In genomic region chr3:55337641-55338174, GRCh38 we compare ENCODE assay signal across 19 cellular contexts.
DNase-seq lines count a peak whose midpoint lies in the region; ATAC-seq and TF ChIP-seq lines count a peak whose summit lies in the region.
"Had no signal": no experiment of that assay in that cellular context is flagged by ENCODE, and none has a peak within 500 bp of the region (broad histone marks: within the 10 kb centered on the region; RNA-seq: fewer than 3 reads in every experiment).

No MANE protein-coding gene starts in this region.

- TF ChIP-seq CTCF in endodermal cell (conservative IDR thresholded peaks at IDR 0.05) (peak; percentile 21), omental fat pad (IDR thresholded peaks at IDR 0.05) (no peak), ascending aorta (IDR thresholded peaks at IDR 0.05) (no peak)

- H3K9me3 ChIP-seq in endodermal cell (ENCODE audit: control insufficient read depth, low read length) = no peaks in the 10 kb centered on the region
- no peaks in the 10 kb centered on the region for H3K9me3 ChIP-seq in ascending aorta
- H3K9me3 ChIP-seq: A549, BE2C had no signal

- 90 to 96% methylated on average over 6 to 10 of the region's 10 CpGs for WGBS in endodermal cell (ENCODE audit: insufficient coverage in 1 of 2, insufficient read length in 1 of 2), 2 experiments

- H3K4me3 Mint-ChIP-seq in endodermal cell = no peak overlapping the region

- H3K27me3 ChIP-seq in H7 (ENCODE audit: control insufficient read depth, insufficient read depth, low read length) = no peaks in the 10 kb centered on the region
- H3K27me3 ChIP-seq in endodermal cell (ENCODE audit: control insufficient read depth, insufficient read depth, low read length, poor library complexity, severe bottlenecking) = no peaks in the 10 kb centered on the region
- H3K27me3 ChIP-seq in ascending aorta = no peaks in the 10 kb centered on the region
- H3K27me3 ChIP-seq: BE2C had no signal

- H3K27ac ChIP-seq in endodermal cell (ENCODE audit: low read depth, low read length) (no peak overlapping the region), ascending aorta (no peak overlapping the region)
- H3K27ac ChIP-seq: A549, HL-60 had no signal

- H3K9ac ChIP-seq in endodermal cell (ENCODE audit: extremely low read depth, low read length, poor library complexity, severe bottlenecking) = no peak overlapping the region

- no peak overlapping the region for H3K27ac Mint-ChIP-seq in endodermal cell

- H3K36me3 ChIP-seq in H7 (replicated peaks; ENCODE audit: control insufficient read depth, insufficient read depth, low read length) = no peaks in the 10 kb centered on the region
- no peaks in the 10 kb centered on the region for H3K36me3 ChIP-seq in endodermal cell (ENCODE audit: control insufficient read depth, insufficient read depth, low read length)
- no peaks in the 10 kb centered on the region for H3K36me3 ChIP-seq in ascending aorta
- H3K36me3 ChIP-seq: BE2C had no signal

- DNase-seq in Ammon's horn (ENCODE audit: low spot score) = peak; percentile 43
- peak; percentile 19 for DNase-seq in H7
- no peak for DNase-seq in endodermal cell
- no peak for DNase-seq in omental fat pad (ENCODE audit: low spot score)
- no peak for DNase-seq in ascending aorta (ENCODE audit: low spot score in 2 of 2)
- DNase-seq in NCI-H2196 treated with DMSO at 0.1 percent for 48 hours (lab: John Stamatoyannopoulos, UW; ENCODE audit: unreplicated experiment) = no peak
- DNase-seq in stimulated activated CD4-positive, alpha-beta T cell treated with anti-CD3 and anti-CD28 coated beads, Interleukin-12 subunit alpha, Interleukin-12 subunit beta, amount 100 ng/mL, for 4 hours = no peak
- no peak for DNase-seq in NCI-H774 (lab: John Stamatoyannopoulos, UW)
- DNase-seq: BE2C, EL, GF-D8, KG1, NCI-H1092, NCI-H1436 treated with DMSO at 0.1 percent for 48 hours, NCI-H2171, NCI-H446 had no signal

- H3K4me1 ChIP-seq in endodermal cell (ENCODE audit: control insufficient read depth, insufficient read depth, low read length) = no peaks in the 10 kb centered on the region
- H3K4me1 ChIP-seq in ascending aorta = no peaks in the 10 kb centered on the region
- H3K4me1 ChIP-seq: A549, BE2C had no signal

- ATAC-seq in omental fat pad (ENCODE audit: low FRiP score) = peak; percentile 24
- ATAC-seq: A549, Right ventricle myocardium inferior had no signal

- H3K36me3 Mint-ChIP-seq in endodermal cell (ENCODE audit: low read depth) = no peaks in the 10 kb centered on the region

- no peaks in the 10 kb centered on the region for H3K9me3 Mint-ChIP-seq in endodermal cell

- no peaks in the 10 kb centered on the region for H3K4me1 Mint-ChIP-seq in endodermal cell

- intact Hi-C loops in ascending aorta (cut with DNase I) = no loop called here

- H3K27me3 Mint-ChIP-seq in endodermal cell (ENCODE audit: insufficient read depth) = peaks cover 9% of the 10 kb centered on the region

- H3K4me3 ChIP-seq in H7 (ENCODE audit: insufficient read depth, low read depth, low read length) = no peak overlapping the region
- H3K4me3 ChIP-seq in endodermal cell (ENCODE audit: low read length) = no peak overlapping the region
- no peak overlapping the region for H3K4me3 ChIP-seq in ascending aorta
- H3K4me3 ChIP-seq: A549 had no signal

Comparison
In these comparisons a context has a peak if more than half of its experiments do, and no peak if none do; other contexts are left out.
1. DNase-seq: peak in Ammon's horn (single experiment) and H7 (single experiment); none in endodermal cell (single experiment), omental fat pad (single experiment), ascending aorta (0 of 2), NCI-H2196 treated with DMSO at 0.1 percent for 48 hours (single experiment), stimulated activated CD4-positive, alpha-beta T cell treated with anti-CD3 and anti-CD28 coated beads, Interleukin-12 subunit alpha, Interleukin-12 subunit beta, amount 100 ng/mL, for 4 hours (single experiment) and NCI-H774 (single experiment).